12 cellular contexts compared by ENCODE assay signal in the genomic region with DNA sequence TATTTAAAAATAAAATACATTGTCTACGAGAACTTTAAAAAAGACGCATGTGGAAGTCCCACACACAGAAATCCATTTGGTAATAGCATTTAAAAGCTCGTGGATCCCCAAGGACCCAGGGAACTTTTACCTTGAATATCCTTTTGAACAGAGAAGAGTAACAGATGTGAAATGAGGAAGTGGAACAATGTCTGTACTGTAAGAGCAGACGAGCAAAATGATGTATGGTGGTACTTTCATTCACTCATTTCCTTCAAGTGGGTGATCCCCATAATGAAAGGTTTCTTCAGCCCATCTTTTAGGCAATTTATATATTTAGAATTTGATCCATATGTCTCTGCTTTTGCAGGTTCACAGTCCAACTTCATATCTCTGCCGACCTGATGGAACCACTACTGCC.
DNase-seq lines count a peak whose midpoint lies in the region; ATAC-seq and TF ChIP-seq lines count a peak whose summit lies in the region.
"Had no signal": no experiment of that assay in that cellular context is flagged by ENCODE, and none has a peak within 500 bp of the region (broad histone marks: within the 10 kb centered on the region; RNA-seq: fewer than 3 reads in every experiment).

No MANE protein-coding gene starts in this region.

- DNase-seq in GM12865 (ENCODE audit: low read depth) (peak; percentile 6), Kasumi-1 (lab: John Stamatoyannopoulos, UW) (peak; percentile 32 to 51), endothelial cell (ENCODE audit: low spot score) (no peak), CD1c-positive myeloid dendritic cell (ENCODE audit: extremely low spot score) (no peak), mucosa of gallbladder (ENCODE audit: low spot score) (no peak), ecto neural progenitor cell (ENCODE audit: low spot score) (no peak)
- DNase-seq: activated CD4-positive, CD25-positive, alpha-beta regulatory T cell treated with anti-CD3 and anti-CD28 coated beads, Interleukin-2, amount 50 U/mL, for 72 hours; activated naive CD4-positive, alpha-beta T cell treated with anti-CD3 and anti-CD28 coated beads, Interleukin-2, amount 50 U/mL, for 16 hours; heart left ventricle had no signal

- ATAC-seq in GM19452 (IDR thresholded peaks at IDR 0.05; ENCODE audit: unreplicated experiment) = peak; percentile 83
- ATAC-seq in HG02938 (IDR thresholded peaks at IDR 0.05; ENCODE audit: unreplicated experiment) = peak; percentile 96

- peaks cover 4% of the 10 kb centered on the region for H3K27me3 Mint-ChIP-seq in endothelial cell (ENCODE audit: unreplicated experiment)
- H3K27me3 Mint-ChIP-seq: dendritic cell treated with granulocyte-macrophage colony-stimulating factor and Interleukin-4, amounts not matched to agents 40 ng/mL and 50 ng/mL, for 4 days had no signal

- no peak overlapping the region for H3K27ac Mint-ChIP-seq in endothelial cell (ENCODE audit: unreplicated experiment)
- H3K27ac Mint-ChIP-seq: dendritic cell treated with granulocyte-macrophage colony-stimulating factor and Interleukin-4, amounts not matched to agents 40 ng/mL and 50 ng/mL, for 4 days had no signal

- no peak overlapping the region for H3K4me3 Mint-ChIP-seq in endothelial cell (ENCODE audit: unreplicated experiment)
- H3K4me3 Mint-ChIP-seq: dendritic cell treated with granulocyte-macrophage colony-stimulating factor and Interleukin-4, amounts not matched to agents 40 ng/mL and 50 ng/mL, for 4 days had no signal

- peaks cover 21% of the 10 kb centered on the region for H3K4me1 Mint-ChIP-seq in endothelial cell (ENCODE audit: unreplicated experiment)

- no peak for TF ChIP-seq CTCF in GM12865 (IDR thresholded peaks at IDR 0.05; ENCODE audit: insufficient read depth, low read depth, low read length, missing control alignments)
- TF ChIP-seq CTCF in endothelial cell (IDR thresholded peaks at IDR 0.05; ENCODE audit: unreplicated experiment) = no peak

- no peaks in the 10 kb centered on the region for H3K9me3 Mint-ChIP-seq in endothelial cell (ENCODE audit: unreplicated experiment)
- H3K9me3 Mint-ChIP-seq: dendritic cell treated with granulocyte-macrophage colony-stimulating factor and Interleukin-4, amounts not matched to agents 40 ng/mL and 50 ng/mL, for 4 days had no signal

- no peaks in the 10 kb centered on the region for H3K36me3 Mint-ChIP-seq in endothelial cell (ENCODE audit: low read depth, unreplicated experiment)

- no peak overlapping the region for H3K4me3 ChIP-seq in GM12865 (ENCODE audit: low read depth, low read length)
- H3K4me3 ChIP-seq: heart left ventricle had no signal

Comparison
In these comparisons a context has a peak if more than half of its experiments do, and no peak if none do; other contexts are left out.
1. DNase-seq: peak in GM12865 (single experiment) and Kasumi-1 (2 of 2); none in endothelial cell (single experiment), CD1c-positive myeloid dendritic cell (single experiment), mucosa of gallbladder (single experiment) and ecto neural progenitor cell (single experiment).